Comparison of ENCODE assay signal across 15 cellular contexts in the genomic region with DNA sequence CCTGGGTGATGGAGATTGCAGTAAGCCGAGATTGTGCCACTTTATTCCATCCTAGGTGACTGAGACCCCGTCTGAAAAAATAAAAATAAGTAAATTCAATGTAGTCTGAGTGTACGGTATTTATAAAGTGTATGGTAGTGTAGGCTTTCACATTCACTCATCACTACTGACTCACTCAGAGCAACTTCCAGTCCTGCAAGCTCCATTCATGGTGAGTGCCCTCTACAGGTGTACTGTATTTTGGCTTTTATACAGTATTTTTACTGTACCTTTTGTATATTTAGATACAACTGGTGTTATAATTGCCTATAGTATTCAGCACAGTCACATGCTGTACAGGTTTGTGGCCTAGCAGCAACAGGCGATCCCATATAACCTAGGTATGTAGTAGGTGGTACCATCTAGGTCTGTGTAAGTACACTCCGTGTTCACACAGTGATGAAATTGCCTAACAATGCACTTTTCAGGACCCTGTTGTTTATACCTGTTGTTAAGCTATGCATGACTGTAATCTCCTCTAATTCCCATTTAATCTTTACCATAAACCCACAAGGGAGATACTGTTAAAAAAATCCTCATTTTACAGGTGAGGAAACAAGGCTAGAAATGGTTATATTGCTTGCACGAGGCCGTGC. TPM values are rescaled to one million over a fixed set of nuclear protein-coding genes. Genes with fewer than 3 reads are reported as not detected.
DNase-seq lines count a peak whose midpoint lies in the region; ATAC-seq, FAIRE-seq and TF ChIP-seq lines count a peak whose summit lies in the region.
"Had no signal": no experiment of that assay in that cellular context is flagged by ENCODE, and none has a peak within 500 bp of the region (broad histone marks: within the 10 kb centered on the region; RNA-seq: fewer than 3 reads in every experiment).

No MANE protein-coding gene starts in this region.

- H3K36me3 ChIP-seq in Karpas-422 (ENCODE audit: insufficient read depth, low read length) = no peaks in the 10 kb centered on the region
- no peaks in the 10 kb centered on the region for H3K36me3 ChIP-seq in GM12878 (ENCODE audit: control insufficient read depth in 2 of 2, insufficient read depth in 2 of 2, low read length in 1 of 2)
- no peaks in the 10 kb centered on the region for H3K36me3 ChIP-seq in tibial artery
- H3K36me3 ChIP-seq: stomach had no signal

- H3K79me2 ChIP-seq in Karpas-422 (ENCODE audit: low read length) (no peaks in the 10 kb centered on the region), GM12878 (ENCODE audit: control insufficient read depth, insufficient read depth, low read length) (no peaks in the 10 kb centered on the region)

- no peaks in the 10 kb centered on the region for H3K4me1 Mint-ChIP-seq in activated naive CD4-positive, alpha-beta T cell treated with anti-CD3 and anti-CD28 coated beads for 36 hours (ENCODE audit: low read depth)
- H3K4me1 Mint-ChIP-seq: B cell had no signal

- H3K4me3 Mint-ChIP-seq in activated naive CD4-positive, alpha-beta T cell treated with anti-CD3 and anti-CD28 coated beads for 36 hours = no peak overlapping the region
- H3K4me3 Mint-ChIP-seq: B cell had no signal

- peak; percentile 19; the same call in 1 of the 2 replicates for TF ChIP-seq RAD21 in GM12878 (IDR thresholded peaks at IDR 0.05; ENCODE audit: insufficient read depth, low read depth, low read length)

- intact Hi-C loops in activated naive CD4-positive, alpha-beta T cell treated with anti-CD3 and anti-CD28 coated beads for 36 hours (cut with micrococcal nuclease) = loop anchor here (5.0 to 10.0 kb wide), 2 partner anchors 139 to 216 kb away; no protein-coding TSS in a partner anchor
- intact Hi-C loops in GM12878 (cut with micrococcal nuclease; ENCODE audit: unreplicated experiment) (loop anchor here (5.0 to 10.0 kb wide), 2 partner anchors 136 to 219 kb away; no protein-coding TSS in a partner anchor), dorsolateral prefrontal cortex (cut with DNase I) (no loop called here), tibial artery (cut with DNase I; ENCODE audit: low total_unique reads) (no loop called here)

- SMC1A ChIA-PET in GM12878 (lab: Charles Lee; ENCODE audit: uncharacterized antibody, unreplicated experiment) = interaction anchor here (0.6 to 3.1 kb wide), 8 partner anchors 12 to 196 kb away, joined by 3 to 13 read pairs (median 4); no protein-coding TSS in a partner anchor

- TF ChIP-seq EP300 in GM12878 (IDR thresholded peaks at IDR 0.05; ENCODE audit: borderline replicate concordance in 1 of 2, control insufficient read depth in 1 of 2, low read depth in 2 of 2, low read length in 2 of 2) = no peak

- no peak overlapping the region for H3K27ac Mint-ChIP-seq in activated naive CD4-positive, alpha-beta T cell treated with anti-CD3 and anti-CD28 coated beads for 36 hours
- H3K27ac Mint-ChIP-seq: B cell had no signal

- H3K4me2 ChIP-seq in Karpas-422 (ENCODE audit: low read depth, low read length, poor library complexity, severe bottlenecking) (no peak overlapping the region), GM12878 (ENCODE audit: control insufficient read depth, insufficient read depth) (no peak overlapping the region)

- H3K9me3 ChIP-seq in Karpas-422 (ENCODE audit: low read length) = no peaks in the 10 kb centered on the region
- no peaks in the 10 kb centered on the region for H3K9me3 ChIP-seq in GM12878 (replicated peaks; ENCODE audit: control insufficient read depth, insufficient read depth, low read length)
- no peaks in the 10 kb centered on the region for H3K9me3 ChIP-seq in tibial artery
- H3K9me3 ChIP-seq: stomach had no signal

- no peak overlapping the region for H3K27ac ChIP-seq in Karpas-422 (ENCODE audit: low read length)
- no peak overlapping the region for H3K27ac ChIP-seq in GM12878 (ENCODE audit: control insufficient read depth, insufficient read depth)
- no peak overlapping the region for H3K27ac ChIP-seq in dorsolateral prefrontal cortex
- no peak overlapping the region for H3K27ac ChIP-seq in tibial artery
- H3K27ac ChIP-seq: skin epidermis, stomach had no signal

- H3K36me3 Mint-ChIP-seq in activated naive CD4-positive, alpha-beta T cell treated with anti-CD3 and anti-CD28 coated beads for 36 hours (ENCODE audit: low read depth) = no peaks in the 10 kb centered on the region

- POLR2A ChIA-PET in GM12878 (lab: Charles Lee) = interaction anchor here (0.5 to 1.0 kb wide), 3 partner anchors 42 to 342 kb away, joined by 3 to 6 read pairs (median 3); no protein-coding TSS in a partner anchor

- in situ Hi-C loops in GM12878 (cut with MboI) = no loop called here

- H2AFZ ChIP-seq in Karpas-422 (ENCODE audit: low read length) = no peak overlapping the region
- H2AFZ ChIP-seq in GM12878 (ENCODE audit: control insufficient read depth, low read depth, low read length) = no peak overlapping the region

- peak; percentile 49 for FAIRE-seq in GM12878 (lab: Jason Lieb, UNC)

- H3K27me3 ChIP-seq in Karpas-422 (ENCODE audit: low read length) = no peaks in the 10 kb centered on the region
- H3K27me3 ChIP-seq in GM12878 (replicated peaks in 1 of 2; ENCODE audit: control insufficient read depth in 2 of 2, insufficient read depth in 2 of 2, low read length in 1 of 2) = peaks cover 0 to 6% of the 10 kb centered on the region in 2 experiments; a peak in 3 of 4 replicates
- peaks cover 0 to 5% (median 0%) of the 10 kb centered on the region in 45 donors for H3K27me3 ChIP-seq in dorsolateral prefrontal cortex
- H3K27me3 ChIP-seq in tibial artery = peaks cover 0 to 14% of the 10 kb centered on the region in 2 donors

- H4K20me1 ChIP-seq in Karpas-422 (ENCODE audit: insufficient read depth, low read depth, low read length) (0 out of 2 replicates have a peak, but pooled peaks cover 4% of the 10 kb centered on the region), GM12878 (ENCODE audit: control insufficient read depth, insufficient read depth) (no peaks in the 10 kb centered on the region)

- peak; percentile 35 for DNase-seq in activated naive CD4-positive, alpha-beta T cell treated with anti-CD3 and anti-CD28 coated beads for 36 hours
- no peak for DNase-seq in activated naive CD4-positive, alpha-beta T cell (lab: John Stamatoyannopoulos, UW)
- peak; percentile 52 for DNase-seq in Karpas-422
- DNase-seq in GM12878 (ENCODE audit: low read depth, low spot score) = no peak
- DNase-seq in stimulated activated naive CD8-positive, alpha-beta T cell treated with anti-CD3 and anti-CD28 coated beads, Interleukin-15, Interleukin-2, amounts not matched to agents 100 U/mL and 50 U/mL, for 24 hours = no peak
- no peak for DNase-seq in dorsolateral prefrontal cortex
- no peak for DNase-seq in tibial artery
- DNase-seq: NCI-H510A treated with DMSO at 0.1 percent for 48 hours, stomach, T1000 had no signal

- ATAC-seq in GM12878 (peak; percentile 94), HG03342 (IDR thresholded peaks at IDR 0.05; ENCODE audit: unreplicated experiment) (no peak)
- ATAC-seq in stimulated activated naive CD8-positive, alpha-beta T cell treated with anti-CD3 and anti-CD28 coated beads, Interleukin-15, Interleukin-2, amounts not matched to agents 100 U/mL and 50 U/mL, for 24 hours = peak; percentile 75

- H3K4me1 ChIP-seq in Karpas-422 (ENCODE audit: low read length) (no peaks in the 10 kb centered on the region), GM12878 (ENCODE audit: control insufficient read depth, insufficient read depth, low read length) (no peaks in the 10 kb centered on the region), tibial artery (no peaks in the 10 kb centered on the region)

- no peaks in the 10 kb centered on the region for H3K9me3 Mint-ChIP-seq in activated naive CD4-positive, alpha-beta T cell treated with anti-CD3 and anti-CD28 coated beads for 36 hours

- WGBS in GM12878 (ENCODE audit: insufficient coverage, insufficient replicate concordance, low lambda C conversion rate, missing lambda C conversion rate) = 20% methylated on average over 7 of the region's 7 CpGs

- RAD21 ChIA-PET in GM12878 (lab: Charles Lee; ENCODE audit: unreplicated experiment) = interaction anchor here (0.9 to 1.6 kb wide), 5 partner anchors 10 to 332 kb away, joined by 3 to 5 read pairs (median 3); no protein-coding TSS in a partner anchor

- H3K9ac ChIP-seq in Karpas-422 (ENCODE audit: low read length) = no peak overlapping the region
- H3K9ac ChIP-seq in GM12878 (ENCODE audit: control insufficient read depth, insufficient read depth, low read length) = no peak overlapping the region

- no peak for TF ChIP-seq POLR2A in GM12878 (IDR thresholded peaks at IDR 0.05; ENCODE audit: low read depth, low read length)

- no peaks in the 10 kb centered on the region for H3K9me2 ChIP-seq in Karpas-422 (replicated peaks; ENCODE audit: insufficient read depth, low read length)

- CTCF ChIA-PET in activated naive CD4-positive, alpha-beta T cell treated with anti-CD3 and anti-CD28 coated beads for 36 hours (lab: Charles Lee) = interaction anchor here (0.7 to 1.5 kb wide), 4 partner anchors 10 to 136 kb away, joined by 3 to 4 read pairs (median 3); no protein-coding TSS in a partner anchor
- CTCF ChIA-PET in GM12878 (lab: Yijun Ruan, JAX) = interaction anchor here (0.6 to 1.9 kb wide), 14 partner anchors 8 to 197 kb away, joined by 3 to 12 read pairs (median 3); a partner anchor contains a TSS

- no TSS peak for BruUV-seq in GM12878 (replicated peaks; lab: Mats Ljungman, UMichigan)

- H3K4me3 ChIP-seq in Karpas-422 (ENCODE audit: low read length) (no peak overlapping the region), GM12878 (no peak overlapping the region), dorsolateral prefrontal cortex (no peak overlapping the region), tibial artery (no peak overlapping the region)
- H3K4me3 ChIP-seq: skin epidermis, stomach had no signal

- peaks cover 21% of the 10 kb centered on the region for H3K27me3 Mint-ChIP-seq in activated naive CD4-positive, alpha-beta T cell treated with anti-CD3 and anti-CD28 coated beads for 36 hours (ENCODE audit: low read depth)

- peak; percentile 25 to 57 (median 39); a peak in 4 of 6 replicates for TF ChIP-seq CTCF in GM12878 (IDR thresholded peaks at IDR 0.05 in 2 of 3, conservative IDR thresholded peaks at IDR 0.05 in 1 of 3; ENCODE audit: control insufficient read depth in 2 of 3, extremely low read depth in 1 of 3, insufficient read depth in 1 of 3, low read depth in 3 of 3, low read length in 3 of 3)
- no peak for TF ChIP-seq CTCF in dorsolateral prefrontal cortex (IDR thresholded peaks at IDR 0.05 in 54 of 56, conservative IDR thresholded peaks at IDR 0.05 in 2 of 56; ENCODE audit: low read depth in 1 of 56, partially characterized antibody in 56 of 56)
- no peak for TF ChIP-seq CTCF in tibial artery (IDR thresholded peaks at IDR 0.05)

RNA-seq across cellular contexts. Expression of a gene that starts 19.3 kb away (rescaled TPM):
- total RNA-seq in activated naive CD4-positive, alpha-beta T cell treated with anti-CD3 and anti-CD28 coated beads for 36 hours = not detected
- not detected in 2 replicates for total RNA-seq in Karpas-422 (2014; rRNA removed; shearing (Covaris generic); ENCODE audit: low replicate concordance)
- 33.0 and 37.2 TPM in 2 replicates for total RNA-seq in GM12878 (2013; cell fraction: nucleolus; rRNA removed)
- total RNA-seq in GM12878 (2014; rRNA removed) = 1.6 and 1.7 TPM in 2 replicates
- 1.6 and 1.9 TPM in 2 replicates for total RNA-seq in GM12878 (2014; rRNA removed; fragmentation: Illumina TruSeq; extraction: Trizol)
- 2.6 and 2.7 TPM in 2 replicates for total RNA-seq in GM12878 (2021)
- polyA plus RNA-seq in GM12878 (2011; ENCODE audit: low read depth) = 0.51 TPM
- 21.1 and 24.4 TPM in 2 replicates for polyA plus RNA-seq in GM12878 (2011; rRNA removed)
- polyA plus RNA-seq in GM12878 (2011; cell fraction: cytosol; rRNA removed) = 10.3 and 10.5 TPM in 2 replicates
- 63.6 and 84.9 TPM in 2 replicates for polyA plus RNA-seq in GM12878 (2011; cell fraction: nucleus; rRNA removed)
- 0.88 and 1.7 TPM in 2 replicates for polyA plus RNA-seq in GM12878 (2012)
- 2.0 and 3.2 TPM in 2 replicates for polyA plus RNA-seq in GM12878 (2014; fragmentation: Illumina TruSeq; extraction: Trizol)
- polyA plus RNA-seq in GM12878 (2014; fragmentation: Nextera tagmentation; extraction: Ambion mirVana) = under 1 TPM; 0.48 to 0.77 TPM
- 1.3 and 2.0 TPM in 2 replicates for polyA plus RNA-seq in GM12878 (2014; rRNA removed)
- polyA plus RNA-seq in GM12878 (2016; fragmentation: Nextera tagmentation; extraction: Ambion mirVana) = under 1 TPM; 0.21 to 0.44 TPM
- 66.7 and 68.7 TPM in 2 replicates for polyA minus RNA-seq in GM12878 (2011; rRNA and poly(A)+ RNA removed)
- polyA minus RNA-seq in GM12878 (2011; cell fraction: cytosol; rRNA and poly(A)+ RNA removed) = 4.5 and 7.7 TPM in 2 replicates
- polyA minus RNA-seq in GM12878 (2011; cell fraction: nucleus; rRNA and poly(A)+ RNA removed) = 65.9 and 93.0 TPM in 2 replicates
- total RNA-seq in dorsolateral prefrontal cortex = 100 to 1,000 TPM in 35 of 120 experiments, 10 to 100 TPM in 85; 42.4 to 137 (median 88.6) TPM
- total RNA-seq: dermis microvascular lymphatic vessel endothelial cell, myocyte had no signal

Comparison
In these comparisons a context has a peak if more than half of its experiments do, and no peak if none do; other contexts are left out.
1. DNase-seq: peak in activated naive CD4-positive, alpha-beta T cell treated with anti-CD3 and anti-CD28 coated beads for 36 hours (single experiment) and Karpas-422 (single experiment); none in activated naive CD4-positive, alpha-beta T cell (0 of 4), GM12878 (single experiment), stimulated activated naive CD8-positive, alpha-beta T cell treated with anti-CD3 and anti-CD28 coated beads, Interleukin-15, Interleukin-2, amounts not matched to agents 100 U/mL and 50 U/mL, for 24 hours (single experiment), dorsolateral prefrontal cortex (0 of 10) and tibial artery (0 of 2).
2. CTCF ChIP-seq: peak in GM12878 (3 of 3); none in dorsolateral prefrontal cortex (0 of 56) and tibial artery (0 of 2).
3. intact Hi-C loops: an anchor here in activated naive CD4-positive, alpha-beta T cell treated with anti-CD3 and anti-CD28 coated beads for 36 hours (5.0 to 10.0 kb wide) and GM12878 (5.0 to 10.0 kb wide); none called in dorsolateral prefrontal cortex and tibial artery.